9 cellular contexts compared by ENCODE assay signal in genomic region chr19:10516671-10517286, GRCh38. TPM values are rescaled to one million over a fixed set of nuclear protein-coding genes. Genes with fewer than 3 reads are reported as not detected.
DNase-seq lines count a peak whose midpoint lies in the region; ATAC-seq and TF ChIP-seq lines count a peak whose summit lies in the region.
"Had no signal": no experiment of that assay in that cellular context is flagged by ENCODE, and none has a peak within 500 bp of the region (broad histone marks: within the 10 kb centered on the region; RNA-seq: fewer than 3 reads in every experiment).

No MANE protein-coding gene starts in this region.

- no peak overlapping the region for H3K14ac ChIP-seq in H9 (ENCODE audit: insufficient read depth, low read length)

- H3K4ac ChIP-seq in H9 (ENCODE audit: low read depth, low read length), result no peak overlapping the region

- no peak overlapping the region for H2BK5ac ChIP-seq in H9 (ENCODE audit: insufficient read length, low read length)

- H3K23me2 ChIP-seq in H9 (ENCODE audit: insufficient read length, low read depth, low read length, poor library complexity, severe bottlenecking), result peaks cover 19% of the 10 kb centered on the region

- H3K27me3 Mint-ChIP-seq in H9 (ENCODE audit: low read depth) (peaks cover 20% of the 10 kb centered on the region), MCF 10A (ENCODE audit: insufficient read depth, unreplicated experiment) (peaks cover 22% of the 10 kb centered on the region)

- no peaks in the 10 kb centered on the region; the same call in 1 of the 2 replicates for H3K4me1 ChIP-seq in H9 (ENCODE audit: insufficient read depth, low read length)

- CTCF ChIA-PET in MCF 10A (lab: Yijun Ruan, JAX), result interaction anchor here (0.6 to 1.1 kb wide), 4 partner anchors 9 to 489 kb away, joined by 3 to 5 read pairs (median 4); no protein-coding TSS in a partner anchor

- H4K20me1 ChIP-seq in H9 (ENCODE audit: control insufficient read depth, insufficient read depth, insufficient read length), result no peaks in the 10 kb centered on the region

- H3K9me3 ChIP-seq in H9 (ENCODE audit: control insufficient read depth, low read depth, low read length), result no peaks in the 10 kb centered on the region

- no peak overlapping the region for H2BK120ac ChIP-seq in H9 (ENCODE audit: low read depth, low read length, poor library complexity, severe bottlenecking)

- H3K27ac Mint-ChIP-seq in H9 (no peak overlapping the region), MCF 10A (ENCODE audit: low read depth, unreplicated experiment) (no peak overlapping the region)

- no peak overlapping the region for H3K9ac ChIP-seq in H9 (ENCODE audit: extremely low read depth, insufficient read length, low read length)

- H3K27me3 ChIP-seq in H9 (ENCODE audit: insufficient read depth, low read length), result peaks cover 7% of the 10 kb centered on the region; the same call in 1 of the 2 replicates

- intact Hi-C loops in MCF 10A (cut with micrococcal nuclease), result no loop called here

- H3K36me3 Mint-ChIP-seq in H9 (ENCODE audit: insufficient read depth in 1 of 3, low read depth in 3 of 3) (peaks cover 7 to 10% (median 8%) of the 10 kb centered on the region in 3 experiments; a peak in 6 of 7 replicates), MCF 10A (ENCODE audit: insufficient read depth, unreplicated experiment) (no peaks in the 10 kb centered on the region)

- H3K4me1 Mint-ChIP-seq in H9, result peaks cover 19 to 29% of the 10 kb centered on the region in 2 experiments
- no peaks in the 10 kb centered on the region for H3K4me1 Mint-ChIP-seq in MCF 10A (ENCODE audit: insufficient read depth, unreplicated experiment)

- H3K79me1 ChIP-seq in H9 (ENCODE audit: insufficient read depth, low read depth, low read length, poor library complexity, severe bottlenecking), result no peaks in the 10 kb centered on the region

- H3K79me2 ChIP-seq in H9 (ENCODE audit: insufficient read depth, low read length), result no peaks in the 10 kb centered on the region

- H3K23ac ChIP-seq in H9 (ENCODE audit: insufficient read length, low read depth, low read length), result no peak overlapping the region

- no peak overlapping the region for H2AFZ ChIP-seq in H9 (ENCODE audit: low read length)

- BruUV-seq in MCF 10A (replicated peaks; lab: Mats Ljungman, UMichigan), result no TSS peak

- no CpG with 5 or more reads among the region's 10 CpGs for WGBS in H9 (ENCODE audit: extremely low coverage, insufficient read length, low lambda C conversion rate)

- DNase-seq in AG10803 (ENCODE audit: low read depth) (peak; percentile 21), H9 (no peak), MCF 10A (ENCODE audit: unreplicated experiment) (no peak), midbrain (lab: John Stamatoyannopoulos, UW) (peak; percentile 32), NAMALWA (ENCODE audit: low spot score) (no peak), MV-4-11 (lab: John Stamatoyannopoulos, UW) (no peak)
- DNase-seq: stimulated activated naive CD4-positive, alpha-beta T cell had no signal

- no peak overlapping the region for H2AK5ac ChIP-seq in H9 (ENCODE audit: insufficient read length, low read length)

- no peak for TF ChIP-seq CTCF in AG10803 (conservative IDR thresholded peaks at IDR 0.05; ENCODE audit: low read length)
- TF ChIP-seq CTCF in H9 (conservative IDR thresholded peaks at IDR 0.05), result no peak
- TF ChIP-seq CTCF in MCF 10A (IDR thresholded peaks at IDR 0.05; ENCODE audit: unreplicated experiment), result no peak

- POLR2A ChIA-PET in MCF 10A (lab: Yijun Ruan, JAX), result no interaction called here

- peak overlapping the region; percentile 79 for H3K4me2 ChIP-seq in H9 (ENCODE audit: insufficient read depth, insufficient read length, low read length)

- no peak overlapping the region for H2BK12ac ChIP-seq in H9 (ENCODE audit: insufficient read length, low read depth, low read length)

- H3K18ac ChIP-seq in H9 (ENCODE audit: insufficient read length, low read depth, low read length), result no peak overlapping the region

- H4K91ac ChIP-seq in H9 (ENCODE audit: insufficient read length, low read depth, low read length), result no peak overlapping the region

- H4K5ac ChIP-seq in H9 (ENCODE audit: insufficient read length, low read depth, low read length), result no peak overlapping the region

- no peak overlapping the region for H3T11ph ChIP-seq in H9 (ENCODE audit: low read length)

- no peak overlapping the region for H3K56ac ChIP-seq in H9 (ENCODE audit: insufficient read length, low read depth, low read length)

- H2BK20ac ChIP-seq in H9 (ENCODE audit: low read depth, low read length, poor library complexity, severe bottlenecking), result no peak overlapping the region

- peak overlapping the region; percentile 75 to 86 for H3K4me3 Mint-ChIP-seq in H9
- H3K4me3 Mint-ChIP-seq in MCF 10A (ENCODE audit: unreplicated experiment), result peak overlapping the region; percentile 9

- peak overlapping the region; percentile 44 for H3K4me3 ChIP-seq in AG10803 (ENCODE audit: low read length)

- ATAC-seq in GM21381 (IDR thresholded peaks at IDR 0.05; ENCODE audit: unreplicated experiment) (no peak), GM18861 (IDR thresholded peaks at IDR 0.05; ENCODE audit: unreplicated experiment) (no peak)

- H2BK15ac ChIP-seq in H9 (ENCODE audit: low read depth, low read length), result no peak overlapping the region

- H4K8ac ChIP-seq in H9 (replicated peaks; ENCODE audit: insufficient read length, low read depth, low read length), result no peak overlapping the region

- H3K27ac ChIP-seq in H9 (ENCODE audit: insufficient read length, low read depth, low read length), result no peak overlapping the region

- H3K9me3 Mint-ChIP-seq in H9, result no peaks in the 10 kb centered on the region; a peak in 1 of 5 replicates
- H3K9me3 Mint-ChIP-seq in MCF 10A (ENCODE audit: unreplicated experiment), result no peaks in the 10 kb centered on the region

RNA-seq across cellular contexts. Expression of gene S1PR5, which starts 0.5 kb away (rescaled TPM):
- total RNA-seq in H9 (2021) (7.1 and 8.1 TPM in 2 replicates), MCF 10A (2022) (not detected in 2 replicates)

RNA-seq across cellular contexts. Expression of gene KEAP1, which starts 13.6 kb away (rescaled TPM):
- 88.7 and 101 TPM in 2 replicates for total RNA-seq in H9 (2021)
- total RNA-seq in MCF 10A (2022), result 46.1 and 48.5 TPM in 2 replicates

RNA-seq across cellular contexts. Expression of gene ATG4D, which starts 26.9 kb away (rescaled TPM):
- 55.2 and 55.8 TPM in 2 replicates for total RNA-seq in H9 (2021)
- 22.6 and 36.8 TPM in 2 replicates for total RNA-seq in MCF 10A (2022)

RNA-seq across cellular contexts. Expression of gene KRI1, which starts 49.0 kb away (rescaled TPM):
- total RNA-seq in H9 (2021) (57.4 and 63.8 TPM in 2 replicates), MCF 10A (2022) (23.3 and 27.4 TPM in 2 replicates)

RNA-seq across cellular contexts. Expression of gene CDKN2D, which starts 52.0 kb away (rescaled TPM):
- total RNA-seq in H9 (2021), result 2.8 and 3.7 TPM in 2 replicates
- total RNA-seq in MCF 10A (2022), result 2.5 and 2.6 TPM in 2 replicates

Comparison
In these comparisons a context has a peak if more than half of its experiments do, and no peak if none do; other contexts are left out.
1. DNase-seq: peak in AG10803 (single experiment) and midbrain (single experiment); none in H9 (single experiment), MCF 10A (single experiment), NAMALWA (single experiment) and MV-4-11 (single experiment).